ENCODE assay signal across 2 cellular contexts in the genomic region with DNA sequence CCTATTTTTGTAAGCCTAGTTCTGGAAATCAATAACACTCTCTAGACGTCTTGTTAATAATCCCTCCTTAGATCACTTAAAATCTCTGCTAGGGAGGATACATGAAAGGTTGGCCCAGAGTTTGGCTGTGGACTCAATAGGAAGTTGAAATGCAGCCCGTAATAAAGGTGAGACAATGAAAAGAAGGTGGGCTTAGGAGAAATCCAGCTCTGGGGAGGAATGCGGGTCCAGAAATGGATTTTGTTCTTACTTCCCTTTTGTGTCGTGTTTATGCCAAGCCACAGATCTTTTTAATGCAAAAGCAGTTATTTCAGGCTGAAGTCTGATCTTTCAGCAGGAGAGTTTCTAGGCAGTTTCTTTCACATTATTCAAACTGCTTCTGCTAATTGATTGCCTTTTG.
TF ChIP-seq lines count a peak whose summit lies in the region.

No MANE protein-coding gene starts in this region.

TF ChIP-seq in IMR-90, 13 proteins besides CTCF, POLR2A, EP300 and RAD21:
- TF ChIP-seq NFE2L2 (IDR thresholded peaks at IDR 0.05; ENCODE audit: low read depth, low read length) (no peak), BHLHE40 (IDR thresholded peaks at IDR 0.05; ENCODE audit: low read depth, low read length) (no peak), MAZ (IDR thresholded peaks at IDR 0.05; ENCODE audit: borderline replicate concordance, low read depth, low read length) (no peak)
- TF ChIP-seq, protein P1, sequence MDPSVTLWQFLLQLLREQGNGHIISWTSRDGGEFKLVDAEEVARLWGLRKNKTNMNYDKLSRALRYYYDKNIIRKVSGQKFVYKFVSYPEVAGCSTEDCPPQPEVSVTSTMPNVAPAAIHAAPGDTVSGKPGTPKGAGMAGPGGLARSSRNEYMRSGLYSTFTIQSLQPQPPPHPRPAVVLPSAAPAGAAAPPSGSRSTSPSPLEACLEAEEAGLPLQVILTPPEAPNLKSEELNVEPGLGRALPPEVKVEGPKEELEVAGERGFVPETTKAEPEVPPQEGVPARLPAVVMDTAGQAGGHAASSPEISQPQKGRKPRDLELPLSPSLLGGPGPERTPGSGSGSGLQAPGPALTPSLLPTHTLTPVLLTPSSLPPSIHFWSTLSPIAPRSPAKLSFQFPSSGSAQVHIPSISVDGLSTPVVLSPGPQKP (IDR thresholded peaks at IDR 0.05; ENCODE audit: borderline replicate concordance, low read depth, low read length), result no peak

TF ChIP-seq in GM12891, 5 proteins besides CTCF, POLR2A, EP300 and RAD21:
- TF ChIP-seq POLR2AphosphoS5 (IDR thresholded peaks at IDR 0.05; ENCODE audit: low read depth, low read length) (no peak), PAX5 (IDR thresholded peaks at IDR 0.05; ENCODE audit: insufficient read depth, low read length, severe bottlenecking) (no peak), POU2F2 (IDR thresholded peaks at IDR 0.05; ENCODE audit: low read depth, low read length) (no peak), TAF1 (IDR thresholded peaks at IDR 0.05; ENCODE audit: low read depth, low read length) (no peak), SPI1 (IDR thresholded peaks at IDR 0.05; ENCODE audit: low read depth, low read length) (no peak)
TF ChIP-seq in GM12891: peak in this region for 0.
